ENCODE assay signal across 15 cellular contexts in the genomic region with DNA sequence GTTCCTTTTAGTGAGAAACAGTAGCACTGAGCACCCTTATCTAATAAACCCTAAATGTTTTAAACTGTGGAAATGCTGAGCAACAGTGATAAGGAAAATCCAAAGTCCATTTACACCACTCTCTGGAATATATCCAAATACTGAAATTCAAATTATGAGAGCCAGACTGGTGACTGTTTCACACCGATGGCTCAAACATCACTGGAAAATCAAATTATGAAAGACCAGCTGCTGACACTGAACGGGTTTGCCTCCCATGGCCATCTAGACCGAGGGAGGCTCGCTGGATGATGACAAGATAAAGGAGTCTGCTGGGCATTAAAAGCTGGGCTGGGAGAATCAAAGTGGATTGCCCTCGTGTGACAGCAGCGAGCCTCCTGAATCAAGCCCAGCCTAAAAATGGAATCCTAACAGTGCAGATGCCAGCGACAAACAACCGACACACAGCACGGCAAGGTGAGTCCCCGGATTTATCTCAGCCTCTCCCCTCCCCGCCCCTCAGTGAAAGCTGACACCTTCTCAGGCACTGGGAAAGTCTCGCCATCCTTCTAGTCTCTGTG. TPM values are rescaled to one million over a fixed set of nuclear protein-coding genes. Genes with fewer than 3 reads are reported as not detected.
A peak's percentile ranks its signal among the peaks of the same experiment; 100 is the strongest.
DNase-seq lines count a peak whose midpoint lies in the region; ATAC-seq and TF ChIP-seq lines count a peak whose summit lies in the region.
"Had no signal": no experiment of that assay in that cellular context is flagged by ENCODE, and none has a peak within 500 bp of the region (broad histone marks: within the 10 kb centered on the region; RNA-seq: fewer than 3 reads in every experiment).

No MANE protein-coding gene starts in this region.

- in situ Hi-C loops in Caki2 (cut with HindIII; ENCODE audit: low pct_unique_long_range_greater_than_20kb, low sequenced_read_pairs): no loop called here

- intact Hi-C loops in mucosa of descending colon (cut with DNase I, micrococcal nuclease): no loop called here

- ATAC-seq in mucosa of descending colon (peak; percentile 87), GM18868 (IDR thresholded peaks at IDR 0.05; ENCODE audit: unreplicated experiment) (no peak)

- TF ChIP-seq POLR2A in erythroblast (IDR thresholded peaks at IDR 0.05; ENCODE audit: low read length): no peak

- TF ChIP-seq CTCF in mucosa of descending colon (IDR thresholded peaks at IDR 0.05): no peak

- no peaks in the 10 kb centered on the region for H3K36me3 ChIP-seq in mucosa of descending colon (ENCODE audit: low read depth)
- H3K36me3 ChIP-seq: BLaER1 had no signal

- no peaks in the 10 kb centered on the region for H3K9me3 ChIP-seq in mucosa of descending colon
- H3K9me3 ChIP-seq: BLaER1 had no signal

- no peaks in the 10 kb centered on the region for H3K4me1 ChIP-seq in mucosa of descending colon (ENCODE audit: low read depth)
- H3K4me1 ChIP-seq: BLaER1 had no signal

- peak; percentile 17 for DNase-seq in Caki2 (ENCODE audit: low read depth)
- DNase-seq in OCI-M1 (lab: John Stamatoyannopoulos, UW): peak; percentile 65
- DNase-seq in erythroblast (lab: John Stamatoyannopoulos, UW): peak; percentile 10 to 55
- peak in 2 of 3 donors; percentile 42 to 44 for DNase-seq in mucosa of descending colon
- DNase-seq in GM03348 (ENCODE audit: low spot score): no peak
- no peak for DNase-seq in NCI-H524 (lab: John Stamatoyannopoulos, UW)
- no peak for DNase-seq in activated effector memory CD4-positive, alpha-beta T cell treated with anti-CD3 and anti-CD28 coated beads, Interleukin-2, amount 50 U/mL, for 16 hours
- DNase-seq: activated CD4-positive, CD25-positive, alpha-beta regulatory T cell treated with anti-CD3 and anti-CD28 coated beads, Interleukin-2, amount 50 U/mL, for 72 hours; activated naive CD8-positive, alpha-beta T cell treated with anti-CD3 and anti-CD28 coated beads, Interleukin-2, amount 10 ng/mL, durations not matched to agents 7 days and 5 days; activated T-cell treated with anti-CD3 and anti-CD28 coated beads for 4 hours; Kasumi-1; NCI-H2029; stimulated activated CD4-positive, alpha-beta T cell treated with anti-CD3 and anti-CD28 coated beads, Interleukin-2, amount 100 ng/mL, for 48 hours had no signal

- no peak overlapping the region for H3K4me3 ChIP-seq in mucosa of descending colon
- H3K4me3 ChIP-seq: BLaER1 had no signal

RNA-seq across cellular contexts. Expression of gene SERPINE2, which starts 30.3 kb away (rescaled TPM):
- total RNA-seq in Caki2 (2014; rRNA removed; shearing (Covaris generic); ENCODE audit: low replicate concordance): 90.5 and 101 TPM in 2 replicates
- 10 to 100 TPM; 10.6 to 15.9 (median 12.4) TPM for total RNA-seq in mucosa of descending colon

RNA-seq across cellular contexts. Expression of gene MRPL44, which starts 51.5 kb away (rescaled TPM):
- total RNA-seq in Caki2 (2014; rRNA removed; shearing (Covaris generic); ENCODE audit: low replicate concordance): 25.3 and 28.7 TPM in 2 replicates
- total RNA-seq in mucosa of descending colon: 10 to 100 TPM; 23.8 to 31.9 (median 27.6) TPM

Comparison
In these comparisons a context has a peak if more than half of its experiments do, and no peak if none do; other contexts are left out.
1. DNase-seq: peak in Caki2 (single experiment), OCI-M1 (single experiment), erythroblast (2 of 2) and mucosa of descending colon (2 of 3); none in GM03348 (single experiment), NCI-H524 (0 of 2) and activated effector memory CD4-positive, alpha-beta T cell treated with anti-CD3 and anti-CD28 coated beads, Interleukin-2, amount 50 U/mL, for 16 hours (single experiment).